In the genomic region with DNA sequence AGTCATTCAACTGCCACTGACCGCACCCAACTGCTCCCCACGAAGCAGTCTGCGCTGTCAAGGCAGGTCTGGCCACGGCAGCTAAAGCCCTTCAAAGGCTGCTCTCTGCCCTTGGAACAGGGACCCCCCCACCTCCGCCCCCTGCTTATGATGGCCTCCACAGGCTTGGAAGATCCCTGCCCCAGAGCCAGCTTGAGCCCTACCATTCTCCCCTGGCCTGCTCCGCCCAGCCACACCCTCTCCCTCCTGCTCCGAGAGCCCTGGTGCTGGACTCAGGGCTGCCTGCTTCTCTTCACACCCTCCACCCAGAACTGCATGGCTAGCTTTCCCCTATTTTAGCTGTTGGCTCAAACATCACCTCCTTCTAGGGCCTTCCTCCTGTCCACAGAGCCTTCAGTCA, we compare ENCODE assay signal across 21 cellular contexts. TPM values are rescaled to one million over a fixed set of nuclear protein-coding genes. Genes with fewer than 3 reads are reported as not detected.
DNase-seq lines count a peak whose midpoint lies in the region; ATAC-seq, FAIRE-seq and TF ChIP-seq lines count a peak whose summit lies in the region.
"Had no signal": no experiment of that assay in that cellular context is flagged by ENCODE, and none has a peak within 500 bp of the region (broad histone marks: within the 10 kb centered on the region; RNA-seq: fewer than 3 reads in every experiment).

No MANE protein-coding gene starts in this region.

- FAIRE-seq in H1 (lab: Jason Lieb, UNC), result no peak
- FAIRE-seq: G401.6 had no signal

- H3K4me1 ChIP-seq in H1 (replicated peaks in 1 of 4; ENCODE audit: control insufficient read depth in 3 of 4, insufficient read depth in 4 of 4, low read length in 3 of 4) (no peaks in the 10 kb centered on the region; a peak in 1 of 7 replicates), sigmoid colon (no peaks in the 10 kb centered on the region)

- H2BK120ac ChIP-seq in H1 (replicated peaks; ENCODE audit: low read depth, low read length), result no peak overlapping the region

- H4K91ac ChIP-seq in H1 (replicated peaks; ENCODE audit: insufficient read length, low read length), result no peak overlapping the region

- H2BK12ac ChIP-seq in H1 (ENCODE audit: low read depth, low read length), result no peak overlapping the region

- H3K36me3 ChIP-seq in H1 (ENCODE audit: control insufficient read depth in 2 of 4, insufficient read depth in 4 of 4, low read length in 3 of 4) (no peaks in the 10 kb centered on the region), sigmoid colon (peaks cover 10 to 44% (median 17%) of the 10 kb centered on the region in 4 donors)

- no peaks in the 10 kb centered on the region for H3K23me2 ChIP-seq in H1 (ENCODE audit: low read depth, low read length)

- H3K27me3 Mint-ChIP-seq in stimulated activated naive CD8-positive, alpha-beta T cell treated with anti-CD3 and anti-CD28 coated beads, Interleukin-15, amount 100 ng/mL, for 72 hours, result no peaks in the 10 kb centered on the region
- H3K27me3 Mint-ChIP-seq in endothelial cell (ENCODE audit: unreplicated experiment), result peaks cover 2% of the 10 kb centered on the region

- intact Hi-C loops in sigmoid colon (cut with DNase I), result no loop called here

- H3K9me3 ChIP-seq in H1 (ENCODE audit: insufficient read depth in 2 of 2, low read depth in 1 of 2, low read length in 1 of 2) (no peaks in the 10 kb centered on the region), sigmoid colon (no peaks in the 10 kb centered on the region)
- H3K9me3 ChIP-seq: SK-N-SH had no signal

- ATAC-seq in stimulated activated naive CD8-positive, alpha-beta T cell treated with anti-CD3 and anti-CD28 coated beads, Interleukin-15, amount 100 ng/mL, for 72 hours, result no peak
- ATAC-seq in stimulated activated naive CD8-positive, alpha-beta T cell treated with anti-CD3 and anti-CD28 coated beads, Interleukin-15, Interleukin-2, amounts not matched to agents 100 U/mL and 50 U/mL, for 24 hours, result no peak
- no peak for ATAC-seq in GM21381 (IDR thresholded peaks at IDR 0.05; ENCODE audit: unreplicated experiment)

- H3K79me1 ChIP-seq in H1 (ENCODE audit: low read depth, low read length), result no peaks in the 10 kb centered on the region

- H2AK5ac ChIP-seq in H1 (ENCODE audit: low read depth, low read length), result no peak overlapping the region

- H2BK15ac ChIP-seq in H1 (ENCODE audit: low read length), result no peak overlapping the region

- peak overlapping the region; percentile 21 to 91 for H3K27ac Mint-ChIP-seq in stimulated activated naive CD8-positive, alpha-beta T cell treated with anti-CD3 and anti-CD28 coated beads, Interleukin-15, amount 100 ng/mL, for 72 hours
- no peak overlapping the region for H3K27ac Mint-ChIP-seq in endothelial cell (ENCODE audit: unreplicated experiment)

- H3K18ac ChIP-seq in H1 (ENCODE audit: extremely low read depth, low read length), result no peak overlapping the region

- 88% methylated on average over 6 of the region's 7 CpGs; no CpG with 5 or more reads in 1 of the 2 experiments for WGBS in H1 (ENCODE audit: extremely low coverage in 1 of 2, insufficient coverage in 1 of 2, insufficient read length in 1 of 2, insufficient replicate concordance in 2 of 2, low coverage in 1 of 2, low lambda C conversion rate in 2 of 2, missing lambda C conversion rate in 1 of 2), 2 experiments
- WGBS in sigmoid colon, 2 donors, result 68 to 90% methylated on average over 7 of the region's 7 CpGs

- no peak for DNase-seq in stimulated activated naive CD8-positive, alpha-beta T cell treated with anti-CD3 and anti-CD28 coated beads, Interleukin-15, amount 100 ng/mL, for 72 hours
- no peak for DNase-seq in stimulated activated naive CD8-positive, alpha-beta T cell treated with anti-CD3 and anti-CD28 coated beads, Interleukin-15, Interleukin-2, amounts not matched to agents 100 U/mL and 50 U/mL, for 24 hours
- DNase-seq in H1 (ENCODE audit: low read depth in 1 of 2, low spot score in 2 of 2), result no peak
- peak; percentile 16 for DNase-seq in myocyte (ENCODE audit: low read depth)
- DNase-seq in substantia nigra (lab: John Stamatoyannopoulos, UW), result no peak
- DNase-seq in sigmoid colon, result no peak
- DNase-seq in endothelial cell (ENCODE audit: low spot score), result no peak
- DNase-seq: AML-193, KBM-7, NCI-H1105 treated with DMSO at 0.1 percent for 48 hours, NCI-H1694, NCI-H510A, NCI-H748 treated with DMSO at 0.1 percent for 48 hours, OCI-M1, SHP77, SK-N-SH had no signal

- H3K27me3 ChIP-seq in H1 (replicated peaks in 1 of 4; ENCODE audit: control insufficient read depth in 3 of 4, extremely low read depth in 1 of 4, insufficient read depth in 3 of 4, low read length in 3 of 4) (no peaks in the 10 kb centered on the region), sigmoid colon (no peaks in the 10 kb centered on the region)

- TF ChIP-seq POLR2A in H1 (IDR thresholded peaks at IDR 0.05; ENCODE audit: control extremely low read depth in 1 of 2, low read depth in 2 of 2, low read length in 2 of 2), result no peak
- no peak for TF ChIP-seq POLR2A in sigmoid colon (IDR thresholded peaks at IDR 0.05)

- peaks cover 16% of the 10 kb centered on the region for H3K36me3 Mint-ChIP-seq in endothelial cell (ENCODE audit: low read depth, unreplicated experiment)

- no peak overlapping the region for H3K9ac ChIP-seq in H1 (replicated peaks in 1 of 4; ENCODE audit: extremely low read depth in 1 of 4, low read depth in 3 of 4, low read length in 3 of 4)
- H3K9ac ChIP-seq: GM23248, SK-N-SH had no signal

- H3K56ac ChIP-seq in H1 (replicated peaks; ENCODE audit: insufficient read length, low read depth, low read length), result no peak overlapping the region

- TF ChIP-seq RAD21 in H1 (IDR thresholded peaks at IDR 0.05 in 1 of 2, conservative IDR thresholded peaks at IDR 0.05 in 1 of 2; ENCODE audit: low read depth in 2 of 2, low read length in 2 of 2), result no peak

- H2BK20ac ChIP-seq in H1 (ENCODE audit: low read length), result no peak overlapping the region

- H3K9me3 Mint-ChIP-seq in stimulated activated naive CD8-positive, alpha-beta T cell treated with anti-CD3 and anti-CD28 coated beads, Interleukin-15, amount 100 ng/mL, for 72 hours, result no peaks in the 10 kb centered on the region
- no peaks in the 10 kb centered on the region for H3K9me3 Mint-ChIP-seq in endothelial cell (ENCODE audit: unreplicated experiment)

- no peak overlapping the region for H3K4me2 ChIP-seq in H1 (ENCODE audit: insufficient read depth in 1 of 2, low read depth in 2 of 2, low read length in 2 of 2)
- H3K4me2 ChIP-seq: SK-N-SH had no signal

- no peak overlapping the region for H2BK5ac ChIP-seq in H1 (ENCODE audit: low read depth, low read length)

- H3K79me2 ChIP-seq in H1 (ENCODE audit: control insufficient read depth in 1 of 2, insufficient read depth in 2 of 2, low read length in 2 of 2), result no peaks in the 10 kb centered on the region

- no peak overlapping the region for H4K5ac ChIP-seq in H1 (ENCODE audit: insufficient read length, low read depth, low read length)

- peaks cover 0 to 1% of the 10 kb centered on the region in 2 experiments for H4K20me1 ChIP-seq in H1 (replicated peaks in 1 of 2; ENCODE audit: control insufficient read depth in 1 of 2, insufficient read depth in 2 of 2, low read length in 2 of 2)

- H3K4me3 Mint-ChIP-seq in stimulated activated naive CD8-positive, alpha-beta T cell treated with anti-CD3 and anti-CD28 coated beads, Interleukin-15, amount 100 ng/mL, for 72 hours, result no peak overlapping the region
- H3K4me3 Mint-ChIP-seq in endothelial cell (ENCODE audit: unreplicated experiment), result no peak overlapping the region

- H4K8ac ChIP-seq in H1 (ENCODE audit: extremely low read depth, insufficient read depth, low read length), result 0 out of 2 replicates have a peak overlapping the region, but pooled peaks have one; percentile 23

- CTCF ChIA-PET in H1 (lab: Charles Lee; ENCODE audit: partially characterized antibody), result interaction anchor here (0.7 to 1.9 kb wide), 8 partner anchors 14 to 341 kb away, joined by 3 to 8 read pairs (median 4); no protein-coding TSS in a partner anchor

- H3K14ac ChIP-seq in H1 (ENCODE audit: insufficient read length), result no peak overlapping the region

- no peak overlapping the region for H2AFZ ChIP-seq in H1 (ENCODE audit: low read length)
- H2AFZ ChIP-seq: GM23248 had no signal

- POLR2A ChIA-PET in H1 (lab: Charles Lee; ENCODE audit: partially characterized antibody), result interaction anchor here (1.5 kb wide), 1 partner anchor 10 kb away, joined by 5 read pairs; no protein-coding TSS in a partner anchor

- TF ChIP-seq CTCF in H1 (IDR thresholded peaks at IDR 0.05; ENCODE audit: control extremely low read depth in 1 of 3, insufficient read depth in 1 of 3, low read depth in 1 of 3, low read length in 3 of 3) (no peak), sigmoid colon (IDR thresholded peaks at IDR 0.05) (no peak), endothelial cell (IDR thresholded peaks at IDR 0.05; ENCODE audit: unreplicated experiment) (no peak)

- H3K4ac ChIP-seq in H1 (replicated peaks; ENCODE audit: insufficient read length, low read depth, low read length), result no peak overlapping the region

- no peak overlapping the region for H3K23ac ChIP-seq in H1 (ENCODE audit: insufficient read length)

- peaks cover 20% of the 10 kb centered on the region for H3K4me1 Mint-ChIP-seq in stimulated activated naive CD8-positive, alpha-beta T cell treated with anti-CD3 and anti-CD28 coated beads, Interleukin-15, amount 100 ng/mL, for 72 hours
- no peaks in the 10 kb centered on the region for H3K4me1 Mint-ChIP-seq in endothelial cell (ENCODE audit: unreplicated experiment)

- TF ChIP-seq EP300 in H1 (IDR thresholded peaks at IDR 0.05; ENCODE audit: borderline replicate concordance in 1 of 2, low read depth in 2 of 2, low read length in 2 of 2) (no peak), sigmoid colon (IDR thresholded peaks at IDR 0.05) (no peak)

- no peak overlapping the region for H3K27ac ChIP-seq in H1 (ENCODE audit: low read depth, low read length)
- H3K27ac ChIP-seq in substantia nigra (ENCODE audit: low read depth, low read length, poor library complexity, severe bottlenecking), result no peak overlapping the region
- no peak overlapping the region for H3K27ac ChIP-seq in sigmoid colon
- H3K27ac ChIP-seq: 22Rv1, C4-2B, GM23248 had no signal

- no peak overlapping the region for H3K4me3 ChIP-seq in H1 (ENCODE audit: extremely low read depth in 1 of 4, insufficient read depth in 2 of 4, low read depth in 3 of 4, low read length in 4 of 4)
- H3K4me3 ChIP-seq in sigmoid colon, result no peak overlapping the region
- H3K4me3 ChIP-seq: GM23248 had no signal

RNA-seq across cellular contexts. Expression of a gene that starts 19.0 kb away (rescaled TPM):
- 13.8 and 14.0 TPM in 2 replicates for total RNA-seq in H1 (2021; fragmentation: NEBNext Ultra II Directional; extraction: Animal tissue kit (Norgen Biotek cat#: 25700))
- 35.6 and 38.3 TPM in 2 replicates for polyA plus RNA-seq in H1 (2011; rRNA removed)
- 26.0 TPM for polyA plus RNA-seq in H1 (2011; cell fraction: cytosol; rRNA removed)
- 22.7 TPM for polyA plus RNA-seq in H1 (2011; cell fraction: nucleus; rRNA removed)
- 8.0 to 18.7 TPM (median 17.5 TPM) in 4 replicates for polyA plus RNA-seq in H1 (2012, experiment 1 of 2)
- 28.9 TPM for polyA plus RNA-seq in H1 (2012, experiment 2 of 2)
- polyA plus RNA-seq in H1 (2013, experiment 1 of 2), result 14.2 TPM
- 13.4 TPM for polyA plus RNA-seq in H1 (2013, experiment 2 of 2)
- 5.7 and 8.4 TPM in 2 replicates for polyA minus RNA-seq in H1 (2011; rRNA and poly(A)+ RNA removed)
- 3.3 TPM for polyA minus RNA-seq in H1 (2011; cell fraction: cytosol; rRNA and poly(A)+ RNA removed)
- polyA minus RNA-seq in H1 (2011; cell fraction: nucleus; rRNA and poly(A)+ RNA removed), result 6.4 TPM
- total RNA-seq in myocyte, result 37.8 and 44.5 TPM in 2 replicates
- 36.6 TPM for polyA plus RNA-seq in myocyte (2012)
- total RNA-seq in sigmoid colon, result 10 to 100 TPM; 24.6 to 33.7 (median 30.4) TPM
- 10 to 100 TPM; 13.2 to 16.1 (median 15.5) TPM for polyA plus RNA-seq in sigmoid colon
- 20.2 TPM for total RNA-seq in endothelial cell (ENCODE audit: unreplicated experiment)

RNA-seq across cellular contexts. Expression of a gene that starts 19.3 kb away (rescaled TPM):
- 102 and 106 TPM in 2 replicates for total RNA-seq in H1 (2021; fragmentation: NEBNext Ultra II Directional; extraction: Animal tissue kit (Norgen Biotek cat#: 25700))
- polyA plus RNA-seq in H1 (2011; rRNA removed) (253 and 260 TPM in 2 replicates), sigmoid colon (100 to 1,000 TPM; 241 to 555 (median 462) TPM)
- polyA plus RNA-seq in H1 (2011; cell fraction: cytosol; rRNA removed), result 192 TPM
- 141 TPM for polyA plus RNA-seq in H1 (2011; cell fraction: nucleus; rRNA removed)
- polyA plus RNA-seq in H1 (2012, experiment 1 of 2), result 152 to 189 TPM (median 187 TPM) in 4 replicates
- 132 TPM for polyA plus RNA-seq in H1 (2012, experiment 2 of 2)
- polyA plus RNA-seq in H1 (2013, experiment 1 of 2), result 123 TPM
- polyA plus RNA-seq in H1 (2013, experiment 2 of 2), result 125 TPM
- polyA minus RNA-seq in H1 (2011; rRNA and poly(A)+ RNA removed), result 52.2 and 80.8 TPM in 2 replicates
- 63.9 TPM for polyA minus RNA-seq in H1 (2011; cell fraction: cytosol; rRNA and poly(A)+ RNA removed)
- 56.3 TPM for polyA minus RNA-seq in H1 (2011; cell fraction: nucleus; rRNA and poly(A)+ RNA removed)
- total RNA-seq in myocyte (106 and 140 TPM in 2 replicates), sigmoid colon (10 to 100 TPM; 37.9 to 84.5 (median 60.0) TPM), endothelial cell (ENCODE audit: unreplicated experiment) (84.6 TPM)
- 279 TPM for polyA plus RNA-seq in myocyte (2012)

RNA-seq across cellular contexts. Expression of a gene that starts 28.0 kb away (rescaled TPM):
- total RNA-seq in H1 (2021; fragmentation: NEBNext Ultra II Directional; extraction: Animal tissue kit (Norgen Biotek cat#: 25700)), result 0.20 and 0.34 TPM in 2 replicates
- polyA plus RNA-seq in H1 (2011; rRNA removed) (0.36 and 1.0 TPM in 2 replicates), sigmoid colon (under 1 TPM in 1 of 3 donors, not detected in 2; 0.47 TPM)
- polyA plus RNA-seq in H1 (2011; cell fraction: cytosol; rRNA removed), result 0.92 TPM
- polyA plus RNA-seq in H1 (2011; cell fraction: nucleus; rRNA removed), result 1.5 TPM
- 0.41 to 0.54 TPM (median 0.45 TPM) in 4 replicates for polyA plus RNA-seq in H1 (2012, experiment 1 of 2)
- 0.33 TPM for polyA plus RNA-seq in H1 (2012, experiment 2 of 2)
- 0.06 TPM for polyA plus RNA-seq in H1 (2013, experiment 1 of 2)
- 0.09 TPM for polyA plus RNA-seq in H1 (2013, experiment 2 of 2)
- polyA minus RNA-seq in H1 (2011; rRNA and poly(A)+ RNA removed), result 0.10 and 0.60 TPM in 2 replicates
- polyA minus RNA-seq in H1 (2011; cell fraction: cytosol; rRNA and poly(A)+ RNA removed), result 0.51 TPM
- 0.50 TPM for polyA minus RNA-seq in H1 (2011; cell fraction: nucleus; rRNA and poly(A)+ RNA removed)
- total RNA-seq in myocyte (0.05 and 0.16 TPM in 2 replicates), sigmoid colon (1 to 10 TPM in 1 of 4 donors, under 1 TPM in 1, not detected in 2; under 0.01 to 1.1 TPM), endothelial cell (ENCODE audit: unreplicated experiment) (not detected)
- polyA plus RNA-seq in myocyte (2012), result 0.13 TPM
- total RNA-seq: GM23248 had no signal
